ENCODE assay signal across 9 cellular contexts in the genomic region with DNA sequence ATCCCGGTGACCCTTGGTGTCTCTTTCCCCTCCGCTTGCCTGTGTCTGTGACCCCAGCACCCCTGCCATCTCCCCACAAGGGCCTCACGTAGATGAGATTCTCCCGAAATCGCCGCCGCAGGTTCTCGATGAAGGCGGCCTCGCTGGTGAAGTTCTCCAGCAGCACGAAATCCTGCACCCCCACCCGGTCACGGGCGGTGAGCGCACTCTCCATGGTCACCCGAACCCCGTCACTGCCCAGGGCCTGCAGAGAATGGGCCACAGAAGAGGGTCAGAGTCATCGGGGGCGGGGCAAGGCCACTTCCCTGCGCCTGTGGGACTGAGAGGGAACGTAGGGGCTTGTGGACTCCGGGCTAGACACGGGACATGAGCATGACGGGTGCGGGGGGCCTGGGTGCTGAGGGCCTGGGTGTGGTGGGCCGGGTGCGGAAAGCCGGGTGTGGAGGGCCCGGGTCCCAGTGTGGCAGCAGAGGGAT. TPM values are rescaled to one million over a fixed set of nuclear protein-coding genes. Genes with fewer than 3 reads are reported as not detected.
DNase-seq lines count a peak whose midpoint lies in the region; ATAC-seq, FAIRE-seq and TF ChIP-seq lines count a peak whose summit lies in the region.
"Had no signal": no experiment of that assay in that cellular context is flagged by ENCODE, and none has a peak within 500 bp of the region (broad histone marks: within the 10 kb centered on the region; RNA-seq: fewer than 3 reads in every experiment).

No MANE protein-coding gene starts in this region.

- no peaks in the 10 kb centered on the region for H3K9me3 Mint-ChIP-seq in activated naive CD8-positive, alpha-beta T cell (ENCODE audit: low read depth)
- H3K9me3 Mint-ChIP-seq in activated naive CD8-positive, alpha-beta T cell treated with anti-CD3 and anti-CD28 coated beads for 36 hours = no peaks in the 10 kb centered on the region
- no peaks in the 10 kb centered on the region for H3K9me3 Mint-ChIP-seq in astrocyte (ENCODE audit: unreplicated experiment)

- peaks cover 2% of the 10 kb centered on the region for H3K36me3 Mint-ChIP-seq in activated naive CD8-positive, alpha-beta T cell
- H3K36me3 Mint-ChIP-seq in activated naive CD8-positive, alpha-beta T cell treated with anti-CD3 and anti-CD28 coated beads for 36 hours = no peaks in the 10 kb centered on the region
- peaks cover 14% of the 10 kb centered on the region for H3K36me3 Mint-ChIP-seq in astrocyte (ENCODE audit: low read depth, unreplicated experiment)

- intact Hi-C loops in mucosa of descending colon (cut with DNase I, micrococcal nuclease) = no loop called here
- intact Hi-C loops in transverse colon (cut with DNase I; ENCODE audit: low total_unique reads) = no loop called here

- peaks cover 32% of the 10 kb centered on the region for H4K20me1 ChIP-seq in astrocyte (ENCODE audit: insufficient read depth, low read length)

- H2AFZ ChIP-seq in astrocyte (ENCODE audit: low read depth, low read length) = no peak overlapping the region

- no peaks in the 10 kb centered on the region for H3K27me3 ChIP-seq in astrocyte (ENCODE audit: insufficient read depth, low read length)
- H3K27me3 ChIP-seq in transverse colon = no peaks in the 10 kb centered on the region

- H3K27ac ChIP-seq in astrocyte (ENCODE audit: low read depth, low read length) (no peak overlapping the region), transverse colon (peak overlapping the region; percentile 94 to 99 (median 98))

- H3K4me3 ChIP-seq in astrocyte (ENCODE audit: insufficient read depth, low read depth, low read length) = no peak overlapping the region
- H3K4me3 ChIP-seq in mucosa of descending colon = no peak overlapping the region
- H3K4me3 ChIP-seq in transverse colon = peak overlapping the region in 2 of 4 donors; percentile 71 to 94

- H3K4me3 Mint-ChIP-seq in activated naive CD8-positive, alpha-beta T cell = peak overlapping the region; percentile 23
- no peak overlapping the region for H3K4me3 Mint-ChIP-seq in activated naive CD8-positive, alpha-beta T cell treated with anti-CD3 and anti-CD28 coated beads for 36 hours
- H3K4me3 Mint-ChIP-seq in astrocyte (ENCODE audit: unreplicated experiment) = peak overlapping the region; percentile 79

- peaks cover 15% of the 10 kb centered on the region for H3K4me1 Mint-ChIP-seq in activated naive CD8-positive, alpha-beta T cell (ENCODE audit: low read depth)
- peaks cover 17% of the 10 kb centered on the region for H3K4me1 Mint-ChIP-seq in activated naive CD8-positive, alpha-beta T cell treated with anti-CD3 and anti-CD28 coated beads for 36 hours
- peaks cover 11% of the 10 kb centered on the region for H3K4me1 Mint-ChIP-seq in astrocyte (ENCODE audit: low read depth, unreplicated experiment)

- no peak for FAIRE-seq in astrocyte (lab: Jason Lieb, UNC)

- ATAC-seq in mucosa of descending colon = no peak

- in situ Hi-C loops in transverse colon (cut with MboI; ENCODE audit: low pct_ligation_motif_present in 1 of 4, low pct_unique_long_range_greater_than_20kb in 1 of 4, low sequenced_read_pairs in 3 of 4) = no loop called here

- no peak for TF ChIP-seq POLR2A in transverse colon (IDR thresholded peaks at IDR 0.05)

- H3K4me1 ChIP-seq in astrocyte (ENCODE audit: insufficient read depth, low read length) (peaks cover 32% of the 10 kb centered on the region), mucosa of descending colon (ENCODE audit: low read depth) (peaks cover 25% of the 10 kb centered on the region), transverse colon (peaks cover 18 to 57% (median 41%) of the 10 kb centered on the region in 4 donors)

- peak overlapping the region; percentile 54 for H3K4me2 ChIP-seq in astrocyte (ENCODE audit: low read length)

- H3K27me3 Mint-ChIP-seq in activated naive CD8-positive, alpha-beta T cell = no peaks in the 10 kb centered on the region
- peaks cover 3% of the 10 kb centered on the region for H3K27me3 Mint-ChIP-seq in activated naive CD8-positive, alpha-beta T cell treated with anti-CD3 and anti-CD28 coated beads for 36 hours
- no peaks in the 10 kb centered on the region for H3K27me3 Mint-ChIP-seq in astrocyte (ENCODE audit: low read depth, unreplicated experiment)

- DNase-seq in activated naive CD8-positive, alpha-beta T cell treated with anti-CD3 and anti-CD28 coated beads for 36 hours = no peak
- no peak for DNase-seq in astrocyte (ENCODE audit: low read depth)
- DNase-seq in mucosa of descending colon = peak; percentile 46 to 76 (median 65)
- no peak for DNase-seq in transverse colon
- DNase-seq in activated effector memory CD4-positive, alpha-beta T cell treated with anti-CD3 and anti-CD28 coated beads, Interleukin-2, amount 50 U/mL, for 16 hours = no peak
- no peak for DNase-seq in GF-D8 (lab: John Stamatoyannopoulos, UW)
- no peak for DNase-seq in iPS-NIHi11 (ENCODE audit: low spot score)
- DNase-seq: NCI-H1048 had no signal

- WGBS in transverse colon (ENCODE audit: low coverage in 1 of 2), 2 donors = 77% methylated on average over 29 of the region's 29 CpGs; no CpG with 5 or more reads in 1 of the 2 donors

- no peak overlapping the region for H3K9ac ChIP-seq in astrocyte (ENCODE audit: low read length)

- no peak for TF ChIP-seq CTCF in astrocyte (IDR thresholded peaks at IDR 0.05; ENCODE audit: insufficient read depth, low read depth, low read length)
- TF ChIP-seq CTCF in mucosa of descending colon (IDR thresholded peaks at IDR 0.05) = no peak
- no peak for TF ChIP-seq CTCF in transverse colon (IDR thresholded peaks at IDR 0.05)

- peaks cover 9% of the 10 kb centered on the region for H3K36me3 ChIP-seq in astrocyte (ENCODE audit: insufficient read depth, low read length)
- H3K36me3 ChIP-seq in mucosa of descending colon (ENCODE audit: low read depth) = peaks cover 5% of the 10 kb centered on the region
- peaks cover 0 to 9% (median 0%) of the 10 kb centered on the region in 4 donors for H3K36me3 ChIP-seq in transverse colon

- H3K27ac Mint-ChIP-seq in activated naive CD8-positive, alpha-beta T cell = no peak overlapping the region
- H3K27ac Mint-ChIP-seq in activated naive CD8-positive, alpha-beta T cell treated with anti-CD3 and anti-CD28 coated beads for 36 hours = no peak overlapping the region
- peak overlapping the region; percentile 47 for H3K27ac Mint-ChIP-seq in astrocyte (ENCODE audit: unreplicated experiment)

- H3K79me2 ChIP-seq in astrocyte (ENCODE audit: insufficient read depth, low read length) = peaks cover 20% of the 10 kb centered on the region

- H3K9me3 ChIP-seq in astrocyte (ENCODE audit: insufficient read depth, low read depth, low read length) = no peaks in the 10 kb centered on the region
- no peaks in the 10 kb centered on the region for H3K9me3 ChIP-seq in mucosa of descending colon
- no peaks in the 10 kb centered on the region for H3K9me3 ChIP-seq in transverse colon

- TF ChIP-seq EP300 in transverse colon (IDR thresholded peaks at IDR 0.05; ENCODE audit: low read depth) = no peak

RNA-seq across cellular contexts. Expression of gene MYO1C, which starts 8.4 kb away (rescaled TPM):
- 10 to 100 TPM; 10.5 to 11.7 TPM for total RNA-seq in activated naive CD8-positive, alpha-beta T cell treated with anti-CD3 and anti-CD28 coated beads for 36 hours
- total RNA-seq in astrocyte (132 and 134 TPM in 2 replicates), mucosa of descending colon (100 to 1,000 TPM; 249 to 344 (median 276) TPM), transverse colon (100 to 1,000 TPM; 163 to 456 (median 219) TPM)

RNA-seq across cellular contexts. Expression of gene CRK, which starts 28.1 kb away (rescaled TPM):
- total RNA-seq in activated naive CD8-positive, alpha-beta T cell treated with anti-CD3 and anti-CD28 coated beads for 36 hours = 10 to 100 TPM; 13.5 to 14.0 TPM
- total RNA-seq in astrocyte (81.1 and 83.5 TPM in 2 replicates), mucosa of descending colon (10 to 100 TPM; 73.9 to 85.3 (median 74.0) TPM), transverse colon (10 to 100 TPM; 33.4 to 95.3 (median 63.4) TPM)

RNA-seq across cellular contexts. Expression of gene INPP5K, which starts 32.3 kb away (rescaled TPM):
- 10 to 100 TPM; 18.1 to 18.2 TPM for total RNA-seq in activated naive CD8-positive, alpha-beta T cell treated with anti-CD3 and anti-CD28 coated beads for 36 hours
- total RNA-seq in astrocyte (26.4 and 26.7 TPM in 2 replicates), mucosa of descending colon (10 to 100 TPM; 43.7 to 49.9 (median 47.6) TPM), transverse colon (100 to 1,000 TPM in 1 of 4 donors, 10 to 100 TPM in 3; 10.9 to 114 (median 81.9) TPM)

Comparison
In these comparisons a context has a peak if more than half of its experiments do, and no peak if none do; other contexts are left out.
1. DNase-seq: peak in mucosa of descending colon (3 of 3); none in activated naive CD8-positive, alpha-beta T cell treated with anti-CD3 and anti-CD28 coated beads for 36 hours (single experiment), astrocyte (single experiment), transverse colon (single experiment), activated effector memory CD4-positive, alpha-beta T cell treated with anti-CD3 and anti-CD28 coated beads, Interleukin-2, amount 50 U/mL, for 16 hours (single experiment), GF-D8 (single experiment) and iPS-NIHi11 (single experiment).
2. RNA of gene MYO1C, which starts 8.4 kb away (total RNA-seq): 249 to 344 TPM in mucosa of descending colon, 163 to 456 TPM in transverse colon and 132 to 134 TPM in astrocyte; 10.5 to 11.7 TPM in activated naive CD8-positive, alpha-beta T cell treated with anti-CD3 and anti-CD28 coated beads for 36 hours; every median in the first group is over 10 times any median in the second.